In the genomic region with DNA sequence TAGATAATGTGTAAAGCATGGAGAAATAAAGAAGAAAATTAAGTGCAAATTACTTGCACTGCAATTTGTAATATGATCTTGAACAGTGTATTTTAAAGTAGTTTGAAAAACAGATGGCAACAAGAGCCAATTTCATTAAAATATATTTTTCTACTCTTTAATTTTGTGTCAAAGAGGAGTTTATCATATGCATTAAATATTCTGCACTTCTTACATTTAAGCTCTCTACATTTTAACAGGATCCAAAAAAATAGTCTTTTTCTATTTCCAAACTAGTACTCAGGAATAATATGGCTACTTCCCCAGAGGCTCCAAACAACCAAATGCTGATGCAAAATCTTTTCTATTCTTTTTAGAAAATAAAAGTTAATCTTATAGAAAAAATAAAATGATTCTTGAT, we compare ENCODE assay signal across 7 cellular contexts.
"Had no signal": no experiment of that assay in that cellular context is flagged by ENCODE, and none has a peak within 500 bp of the region (broad histone marks: within the 10 kb centered on the region; RNA-seq: fewer than 3 reads in every experiment).

No MANE protein-coding gene starts in this region.

- H3K4me3 ChIP-seq: GM23338 had no signal

- DNase-seq: H9, HCEC 1CT, KBM-7 had no signal

- FAIRE-seq: H1, H54, HTR-8/SVneo had no signal

- H2AFZ ChIP-seq: GM23338 had no signal

- ATAC-seq: GM23338 had no signal

- H3K4me2 ChIP-seq: GM23338 had no signal
